Comparison of ENCODE assay signal across 16 cellular contexts in the genomic region with DNA sequence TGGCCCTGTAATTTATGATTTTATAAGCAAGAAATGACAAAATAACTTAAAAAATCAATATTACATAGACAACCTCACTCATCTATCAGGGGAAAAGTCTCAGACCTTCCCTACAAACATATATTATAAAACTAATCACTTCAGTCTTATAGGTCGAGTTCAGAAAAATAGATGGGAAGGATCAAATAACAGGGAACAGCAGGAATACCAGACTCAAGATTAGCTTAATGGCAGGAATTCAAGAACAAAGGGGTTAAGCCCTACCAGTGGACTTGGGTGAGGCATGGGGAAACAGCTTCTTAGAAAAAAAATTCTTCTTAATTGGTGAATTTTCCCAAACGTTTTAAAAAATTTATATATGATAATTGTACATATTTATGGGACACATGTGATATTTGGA.
"Had no signal": no experiment of that assay in that cellular context is flagged by ENCODE, and none has a peak within 500 bp of the region (broad histone marks: within the 10 kb centered on the region; RNA-seq: fewer than 3 reads in every experiment).

No MANE protein-coding gene starts in this region.

- H3K4me3 Mint-ChIP-seq: activated naive CD8-positive, alpha-beta T cell treated with anti-CD3 and anti-CD28 coated beads, Interleukin-2, amount 50 U/mL, for 24 hours; activated T-helper 17 cell treated with anti-CD3 and anti-CD28 coated beads, Interleukin-2, amount 50 U/mL, for 72 hours; memory B cell; naive thymus-derived CD8-positive, alpha-beta T cell; stimulated activated memory B cell treated with anti-CD40 and anti-IgM and Interleukin-4, amounts not matched to agents 10 μg/mL and 1 μg/mL and 100 μg/mL, for 72 hours had no signal

- H3K27me3 Mint-ChIP-seq: activated naive CD8-positive, alpha-beta T cell treated with anti-CD3 and anti-CD28 coated beads, Interleukin-2, amount 50 U/mL, for 24 hours; naive thymus-derived CD8-positive, alpha-beta T cell had no signal

- FAIRE-seq: colon, endometrium had no signal

- H3K36me3 ChIP-seq: ascending aorta, neutrophil had no signal

- H3K4me1 ChIP-seq: ascending aorta, parathyroid adenoma had no signal

- H3K4me3 ChIP-seq: ascending aorta had no signal

- H3K4me1 Mint-ChIP-seq: activated naive CD8-positive, alpha-beta T cell treated with anti-CD3 and anti-CD28 coated beads, Interleukin-2, amount 50 U/mL, for 24 hours; activated T-helper 17 cell treated with anti-CD3 and anti-CD28 coated beads, Interleukin-2, amount 50 U/mL, for 72 hours; memory B cell; naive thymus-derived CD8-positive, alpha-beta T cell; stimulated activated memory B cell treated with anti-CD40 and anti-IgM and Interleukin-4, amounts not matched to agents 10 μg/mL and 1 μg/mL and 100 μg/mL, for 72 hours had no signal

- H3K9me3 Mint-ChIP-seq: activated naive CD8-positive, alpha-beta T cell treated with anti-CD3 and anti-CD28 coated beads, Interleukin-2, amount 50 U/mL, for 24 hours; naive thymus-derived CD8-positive, alpha-beta T cell; stimulated activated memory B cell treated with anti-CD40 and anti-IgM and Interleukin-4, amounts not matched to agents 10 μg/mL and 1 μg/mL and 100 μg/mL, for 72 hours had no signal

- H3K27ac ChIP-seq: ascending aorta, neutrophil, parathyroid adenoma had no signal

- DNase-seq: activated CD4-positive, alpha-beta T cell treated with anti-CD3 and anti-CD28 coated beads for 1 hour; activated CD4-positive, alpha-beta T cell treated with anti-CD3 and anti-CD28 coated beads, Interleukin-2, amount 50 U/mL, for 4 hours; activated naive CD4-positive, alpha-beta T cell treated with Interleukin-2 at 50 U/mL for 16 hours; activated naive CD8-positive, alpha-beta T cell treated with anti-CD3 and anti-CD28 coated beads, Interleukin-2, amount 50 U/mL, for 24 hours; hippocampal formation; left ventricle myocardium superior; naive thymus-derived CD8-positive, alpha-beta T cell; T1000 had no signal

- ATAC-seq: activated naive CD8-positive, alpha-beta T cell treated with anti-CD3 and anti-CD28 coated beads, Interleukin-2, amount 50 U/mL, for 24 hours; activated T-helper 17 cell treated with anti-CD3 and anti-CD28 coated beads, Interleukin-2, amount 50 U/mL, for 72 hours; left ventricle myocardium superior; naive thymus-derived CD8-positive, alpha-beta T cell; stimulated activated memory B cell treated with anti-CD40 and anti-IgM and Interleukin-4, amounts not matched to agents 10 μg/mL and 1 μg/mL and 100 μg/mL, for 72 hours had no signal

- H3K27ac Mint-ChIP-seq: activated naive CD8-positive, alpha-beta T cell treated with anti-CD3 and anti-CD28 coated beads, Interleukin-2, amount 50 U/mL, for 24 hours; activated T-helper 17 cell treated with anti-CD3 and anti-CD28 coated beads, Interleukin-2, amount 50 U/mL, for 72 hours; memory B cell; naive thymus-derived CD8-positive, alpha-beta T cell; stimulated activated memory B cell treated with anti-CD40 and anti-IgM and Interleukin-4, amounts not matched to agents 10 μg/mL and 1 μg/mL and 100 μg/mL, for 72 hours had no signal

- H3K9ac ChIP-seq: parathyroid adenoma had no signal

- H3K27me3 ChIP-seq: ascending aorta, neutrophil had no signal

- H3K9me3 ChIP-seq: ascending aorta, neutrophil had no signal

- H3K36me3 Mint-ChIP-seq: memory B cell; naive thymus-derived CD8-positive, alpha-beta T cell; stimulated activated memory B cell treated with anti-CD40 and anti-IgM and Interleukin-4, amounts not matched to agents 10 μg/mL and 1 μg/mL and 100 μg/mL, for 72 hours had no signal
